Comparison of ENCODE assay signal across 19 cellular contexts in the genomic region with DNA sequence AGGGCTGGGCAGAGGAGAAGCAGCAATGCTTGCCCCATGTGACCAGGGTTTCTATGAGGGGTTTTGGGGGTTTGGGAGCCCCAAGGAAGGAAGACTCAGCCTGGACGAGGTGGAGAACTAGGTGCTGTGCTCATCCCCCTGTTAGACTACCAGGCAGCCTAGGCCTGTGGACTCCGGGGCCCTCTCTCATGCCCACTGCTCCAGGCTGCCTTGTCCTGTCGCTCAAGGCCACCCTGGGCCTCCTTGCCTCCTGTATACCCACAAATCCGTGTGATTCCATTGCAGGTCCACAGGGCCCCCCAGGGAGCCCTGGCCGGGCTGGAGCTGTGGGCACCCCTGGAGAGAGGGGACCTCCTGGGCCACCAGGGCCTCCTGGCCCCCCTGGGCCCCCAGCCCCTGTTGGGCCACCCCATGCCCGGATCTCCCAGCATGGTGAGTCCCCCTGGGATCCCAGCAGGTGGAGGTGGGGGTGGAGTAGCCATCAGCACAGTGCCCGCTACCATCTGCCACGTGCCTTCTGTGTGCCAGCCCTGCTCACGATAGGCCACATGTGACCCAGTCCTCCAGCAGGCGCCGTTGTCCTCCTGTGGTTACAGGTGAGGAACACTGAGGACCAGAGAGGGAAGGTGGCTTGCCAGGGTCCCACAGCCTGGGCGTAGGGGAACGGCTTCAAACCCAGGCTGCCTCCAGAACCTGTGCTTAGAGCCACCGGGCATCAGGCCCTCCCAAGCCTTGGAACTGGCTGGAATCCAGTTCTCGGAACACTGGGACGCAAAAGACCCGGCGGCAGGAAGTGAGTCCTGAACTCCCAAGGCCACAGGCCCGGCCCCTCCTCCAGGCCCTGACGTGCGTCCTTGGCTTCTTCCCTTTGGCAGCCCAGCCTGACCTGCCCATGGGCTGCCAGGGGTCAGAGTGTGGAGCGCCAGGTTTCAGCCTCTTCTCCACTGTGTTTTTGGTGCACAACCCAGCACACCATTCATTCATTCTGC.
DNase-seq lines count a peak whose midpoint lies in the region; ATAC-seq and TF ChIP-seq lines count a peak whose summit lies in the region.
"Had no signal": no experiment of that assay in that cellular context is flagged by ENCODE, and none has a peak within 500 bp of the region (broad histone marks: within the 10 kb centered on the region; RNA-seq: fewer than 3 reads in every experiment).

No MANE protein-coding gene starts in this region.

- CTCF ChIA-PET in HEK293 (lab: Yijun Ruan, JAX): no interaction called here

- no peaks in the 10 kb centered on the region for H3K9me3 ChIP-seq in HEK293 (ENCODE audit: control insufficient read depth, insufficient read depth, low read depth, low read length)
- H3K9me3 ChIP-seq: colonic mucosa, esophagus squamous epithelium, SJSA1 had no signal

- peaks cover 4% of the 10 kb centered on the region for H3K9me3 Mint-ChIP-seq in stimulated activated effector memory CD8-positive, alpha-beta T cell treated with anti-CD3 and anti-CD28 coated beads, Interleukin-12 subunit alpha, Interleukin-12 subunit beta, amount 100 ng/mL, for 72 hours
- H3K9me3 Mint-ChIP-seq: natural killer cell treated with Interleukin-12 subunit alpha and Interleukin-12 subunit beta and Interleukin-15 and Interleukin-18, amount 100 ng/mL, for 72 hours had no signal

- H3K27ac Mint-ChIP-seq in stimulated activated effector memory CD8-positive, alpha-beta T cell treated with anti-CD3 and anti-CD28 coated beads, Interleukin-12 subunit alpha, Interleukin-12 subunit beta, amount 100 ng/mL, for 72 hours: no peak overlapping the region
- H3K27ac Mint-ChIP-seq: activated CD4-positive, alpha-beta T cell treated with anti-CD3 and anti-CD28 coated beads, Interleukin-2, amount 10 ng/mL, durations not matched to agents 7 days and 5 days; natural killer cell treated with Interleukin-12 subunit alpha and Interleukin-12 subunit beta and Interleukin-15 and Interleukin-18, amount 100 ng/mL, for 72 hours had no signal

- ATAC-seq in stimulated activated effector memory CD8-positive, alpha-beta T cell treated with anti-CD3 and anti-CD28 coated beads, Interleukin-12 subunit alpha, Interleukin-12 subunit beta, amount 100 ng/mL, for 72 hours: peak; percentile 13
- ATAC-seq: activated T-cell treated with anti-CD3 and anti-CD28 coated beads, Interleukin-2, amount 50 U/mL, for 4 hours had no signal

- H3K4me1 ChIP-seq in HEK293 (ENCODE audit: control insufficient read depth, insufficient read depth, low read length): no peaks in the 10 kb centered on the region
- H3K4me1 ChIP-seq: BLaER1 treated with 17β-estradiol and CSF1 and Interleukin-3, amounts not matched to agents 10 nM and 100 nM; colonic mucosa; SJSA1 had no signal

- POLR2A ChIA-PET in HEK293 (lab: Yijun Ruan, JAX): no interaction called here

- H3K4me3 Mint-ChIP-seq in stimulated activated effector memory CD8-positive, alpha-beta T cell treated with anti-CD3 and anti-CD28 coated beads, Interleukin-12 subunit alpha, Interleukin-12 subunit beta, amount 100 ng/mL, for 72 hours: no peak overlapping the region
- H3K4me3 Mint-ChIP-seq: activated CD4-positive, alpha-beta T cell treated with anti-CD3 and anti-CD28 coated beads, Interleukin-2, amount 10 ng/mL, durations not matched to agents 7 days and 5 days; activated T-cell treated with anti-CD3 and anti-CD28 coated beads, Interleukin-2, amount 50 U/mL, for 4 hours; natural killer cell treated with Interleukin-12 subunit alpha and Interleukin-12 subunit beta and Interleukin-15 and Interleukin-18, amount 100 ng/mL, for 72 hours had no signal

- DNase-seq in coronary artery (ENCODE audit: low spot score): peak; percentile 74
- peak; percentile 44 for DNase-seq in left kidney (ENCODE audit: low read depth, low spot score)
- DNase-seq in stimulated activated effector memory CD8-positive, alpha-beta T cell treated with anti-CD3 and anti-CD28 coated beads, Interleukin-12 subunit alpha, Interleukin-12 subunit beta, amount 100 ng/mL, for 72 hours (ENCODE audit: low spot score in 2 of 2): no peak
- DNase-seq in retina: no peak
- no peak for DNase-seq in effector CD8-positive, alpha-beta T cell (lab: John Stamatoyannopoulos, UW)
- DNase-seq in AG08395 (ENCODE audit: low spot score): no peak
- DNase-seq: activated CD4-positive, alpha-beta T cell treated with anti-CD3 and anti-CD28 coated beads, Interleukin-2, amount 10 ng/mL, durations not matched to agents 7 days and 5 days; activated T-cell treated with anti-CD3 and anti-CD28 coated beads, Interleukin-2, amount 50 U/mL, for 4 hours; colonic mucosa; DMS79; esophagus squamous epithelium; Karpas-422; mammary epithelial cell; NCI-H1417 treated with DMSO at 0.1 percent for 48 hours; stimulated activated naive CD4-positive, alpha-beta T cell treated with Interleukin-2 at 50 U/mL for 16 hours had no signal

- no peaks in the 10 kb centered on the region for H3K36me3 ChIP-seq in HEK293 (ENCODE audit: control insufficient read depth in 2 of 2, insufficient read depth in 1 of 2, low read length in 2 of 2)
- H3K36me3 ChIP-seq: BLaER1 treated with 17β-estradiol and CSF1 and Interleukin-3, amounts not matched to agents 10 nM and 100 nM; colonic mucosa; esophagus squamous epithelium had no signal

- H3K27ac ChIP-seq in HEK293 (ENCODE audit: extremely low read depth, low read depth, low read length) (no peak overlapping the region), coronary artery (peak overlapping the region in 1 of 2 donors; percentile 5)
- H3K27ac ChIP-seq: BLaER1 treated with 17β-estradiol and CSF1 and Interleukin-3, amounts not matched to agents 10 nM and 100 nM; colonic mucosa; SJSA1 had no signal

- H3K4me3 ChIP-seq in HEK293 (ENCODE audit: low read depth, low read length): no peak overlapping the region
- no peak overlapping the region for H3K4me3 ChIP-seq in coronary artery
- H3K4me3 ChIP-seq: BLaER1 treated with 17β-estradiol and CSF1 and Interleukin-3, amounts not matched to agents 10 nM and 100 nM; colonic mucosa; esophagus squamous epithelium; SJSA1 had no signal

- H3K4me1 Mint-ChIP-seq in stimulated activated effector memory CD8-positive, alpha-beta T cell treated with anti-CD3 and anti-CD28 coated beads, Interleukin-12 subunit alpha, Interleukin-12 subunit beta, amount 100 ng/mL, for 72 hours: no peaks in the 10 kb centered on the region
- H3K4me1 Mint-ChIP-seq: activated CD4-positive, alpha-beta T cell treated with anti-CD3 and anti-CD28 coated beads, Interleukin-2, amount 10 ng/mL, durations not matched to agents 7 days and 5 days had no signal

- TF ChIP-seq CTCF in HEK293 (tag by site-specific recombination; IDR thresholded peaks at IDR 0.05) (no peak), coronary artery (IDR thresholded peaks at IDR 0.05) (no peak)

- H3K36me3 Mint-ChIP-seq in stimulated activated effector memory CD8-positive, alpha-beta T cell treated with anti-CD3 and anti-CD28 coated beads, Interleukin-12 subunit alpha, Interleukin-12 subunit beta, amount 100 ng/mL, for 72 hours: no peaks in the 10 kb centered on the region
- H3K36me3 Mint-ChIP-seq: natural killer cell treated with Interleukin-12 subunit alpha and Interleukin-12 subunit beta and Interleukin-15 and Interleukin-18, amount 100 ng/mL, for 72 hours had no signal

TF ChIP-seq in HEK293, 187 proteins besides CTCF, POLR2A, EP300 and RAD21:
- TF ChIP-seq GLIS1 (tag by site-specific recombination; IDR thresholded peaks at IDR 0.05): peak; percentile 83
- TF ChIP-seq ZIC2 (tag by site-specific recombination; IDR thresholded peaks at IDR 0.05): peak; percentile 74
- TF ChIP-seq, protein P1, sequence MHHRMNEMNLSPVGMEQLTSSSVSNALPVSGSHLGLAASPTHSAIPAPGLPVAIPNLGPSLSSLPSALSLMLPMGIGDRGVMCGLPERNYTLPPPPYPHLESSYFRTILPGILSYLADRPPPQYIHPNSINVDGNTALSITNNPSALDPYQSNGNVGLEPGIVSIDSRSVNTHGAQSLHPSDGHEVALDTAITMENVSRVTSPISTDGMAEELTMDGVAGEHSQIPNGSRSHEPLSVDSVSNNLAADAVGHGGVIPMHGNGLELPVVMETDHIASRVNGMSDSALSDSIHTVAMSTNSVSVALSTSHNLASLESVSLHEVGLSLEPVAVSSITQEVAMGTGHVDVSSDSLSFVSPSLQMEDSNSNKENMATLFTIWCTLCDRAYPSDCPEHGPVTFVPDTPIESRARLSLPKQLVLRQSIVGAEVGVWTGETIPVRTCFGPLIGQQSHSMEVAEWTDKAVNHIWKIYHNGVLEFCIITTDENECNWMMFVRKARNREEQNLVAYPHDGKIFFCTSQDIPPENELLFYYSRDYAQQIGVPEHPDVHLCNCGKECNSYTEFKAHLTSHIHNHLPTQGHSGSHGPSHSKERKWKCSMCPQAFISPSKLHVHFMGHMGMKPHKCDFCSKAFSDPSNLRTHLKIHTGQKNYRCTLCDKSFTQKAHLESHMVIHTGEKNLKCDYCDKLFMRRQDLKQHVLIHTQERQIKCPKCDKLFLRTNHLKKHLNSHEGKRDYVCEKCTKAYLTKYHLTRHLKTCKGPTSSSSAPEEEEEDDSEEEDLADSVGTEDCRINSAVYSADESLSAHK (tag by site-specific recombination; IDR thresholded peaks at IDR 0.05): no peak
TF ChIP-seq in HEK293: peak in this region for 2.

Comparison
In these comparisons a context has a peak if more than half of its experiments do, and no peak if none do; other contexts are left out.
1. DNase-seq: peak in coronary artery (single experiment) and left kidney (single experiment); none in stimulated activated effector memory CD8-positive, alpha-beta T cell treated with anti-CD3 and anti-CD28 coated beads, Interleukin-12 subunit alpha, Interleukin-12 subunit beta, amount 100 ng/mL, for 72 hours (0 of 2), retina (single experiment), effector CD8-positive, alpha-beta T cell (single experiment) and AG08395 (single experiment).